ENCODE assay signal across 10 cellular contexts in the genomic region with DNA sequence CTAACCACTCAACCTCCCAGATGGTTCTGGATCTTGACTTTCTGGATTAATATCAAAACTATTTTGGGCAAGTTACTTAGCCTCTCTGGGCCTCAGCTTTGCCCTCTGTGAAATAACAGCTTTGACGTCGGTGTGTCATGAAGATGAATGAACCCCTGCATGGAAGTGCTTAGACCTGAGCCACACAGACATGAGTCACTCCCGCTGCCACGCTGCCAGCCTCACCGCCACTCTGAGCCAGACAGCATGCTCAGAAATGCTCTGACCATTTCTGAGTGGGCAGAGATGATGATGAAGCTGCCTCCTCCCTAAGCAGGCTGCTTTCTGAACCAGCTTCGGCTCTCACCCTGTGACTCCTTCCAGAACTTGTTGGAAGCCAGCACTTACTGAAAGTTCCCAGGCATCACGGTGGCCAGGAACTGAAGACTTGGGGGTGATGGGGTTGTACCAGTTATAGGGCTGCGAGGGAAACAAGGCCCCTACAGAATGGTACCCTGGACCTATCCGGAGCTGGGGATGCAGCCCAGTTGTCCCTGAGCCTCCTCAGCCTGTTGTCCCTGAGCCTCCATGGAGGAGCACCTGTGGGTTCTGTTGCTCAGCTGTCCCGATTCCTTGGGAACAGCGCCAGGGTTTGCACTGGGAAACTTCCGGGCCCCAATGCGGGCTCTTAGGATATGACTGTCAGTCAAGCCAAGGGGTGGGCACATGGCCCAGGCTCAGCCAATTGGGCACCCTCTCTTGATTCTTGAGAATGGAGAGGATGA. TPM values are rescaled to one million over a fixed set of nuclear protein-coding genes. Genes with fewer than 3 reads are reported as not detected.
DNase-seq lines count a peak whose midpoint lies in the region; ATAC-seq, FAIRE-seq and TF ChIP-seq lines count a peak whose summit lies in the region.
"Had no signal": no experiment of that assay in that cellular context is flagged by ENCODE, and none has a peak within 500 bp of the region (broad histone marks: within the 10 kb centered on the region; RNA-seq: fewer than 3 reads in every experiment).

No MANE protein-coding gene starts in this region.

- no peak overlapping the region for H3K27ac Mint-ChIP-seq in activated naive CD8-positive, alpha-beta T cell treated with anti-CD3 and anti-CD28 coated beads, Interleukin-2, amount 10 ng/mL, durations not matched to agents 7 days and 5 days
- no peak overlapping the region for H3K27ac Mint-ChIP-seq in stimulated activated memory B cell treated with anti-CD40 and anti-IgM and Interleukin-4, amounts not matched to agents 10 μg/mL and 1 μg/mL and 100 μg/mL, for 72 hours
- H3K27ac Mint-ChIP-seq: T-helper 1 cell treated with Interleukin-12 subunit alpha and Interleukin-12 subunit beta and Interleukin-4 antibody, amounts not matched to agents 30 μg/mL and 1 μg/mL, for 36 hours had no signal

- H3K36me3 ChIP-seq in kidney (ENCODE audit: control insufficient read depth in 1 of 2, insufficient read depth in 2 of 2, low read length in 2 of 2), result no peaks in the 10 kb centered on the region

- POLR2A ChIA-PET in activated naive CD8-positive, alpha-beta T cell treated with anti-CD3 and anti-CD28 coated beads, Interleukin-2, amount 10 ng/mL, durations not matched to agents 7 days and 5 days (lab: Charles Lee), result interaction anchor here (1.7 kb wide), 1 partner anchor 17 kb away, joined by 4 read pairs; no protein-coding TSS in a partner anchor

- no peak for TF ChIP-seq CTCF in kidney (IDR thresholded peaks at IDR 0.05; ENCODE audit: borderline replicate concordance, extremely low read depth, insufficient read depth)

- DNase-seq in stimulated activated naive CD4-positive, alpha-beta T cell treated with Interleukin-2 at 50 U/mL for 16 hours (lab: John Stamatoyannopoulos, UW), result peak; percentile 73
- no peak for DNase-seq in stimulated activated naive CD4-positive, alpha-beta T cell (lab: John Stamatoyannopoulos, UW)
- DNase-seq in activated naive CD8-positive, alpha-beta T cell treated with anti-CD3 and anti-CD28 coated beads, Interleukin-2, amount 10 ng/mL, durations not matched to agents 7 days and 5 days, result no peak
- DNase-seq in kidney tubule cell (ENCODE audit: low spot score), result peak; percentile 90
- DNase-seq in urothelium cell line (ENCODE audit: low spot score), result peak; percentile 75
- no peak for DNase-seq in kidney
- DNase-seq: naive thymus-derived CD8-positive, alpha-beta T cell had no signal

- H3K4me3 ChIP-seq in kidney (ENCODE audit: low read length in 2 of 2), result no peak overlapping the region

- ATAC-seq in activated naive CD8-positive, alpha-beta T cell treated with anti-CD3 and anti-CD28 coated beads, Interleukin-2, amount 10 ng/mL, durations not matched to agents 7 days and 5 days (ENCODE audit: low read depth), result peak; percentile 37
- no peak for ATAC-seq in HG03097 (IDR thresholded peaks at IDR 0.05; ENCODE audit: low FRiP score, unreplicated experiment)
- ATAC-seq in stimulated activated memory B cell treated with anti-CD40 and anti-IgM and Interleukin-4, amounts not matched to agents 10 μg/mL and 1 μg/mL and 100 μg/mL, for 72 hours, result no peak

- H3K27me3 Mint-ChIP-seq in activated naive CD8-positive, alpha-beta T cell treated with anti-CD3 and anti-CD28 coated beads, Interleukin-2, amount 10 ng/mL, durations not matched to agents 7 days and 5 days, result no peaks in the 10 kb centered on the region
- H3K27me3 Mint-ChIP-seq in stimulated activated memory B cell treated with anti-CD40 and anti-IgM and Interleukin-4, amounts not matched to agents 10 μg/mL and 1 μg/mL and 100 μg/mL, for 72 hours, result peaks cover 74% of the 10 kb centered on the region

- no peaks in the 10 kb centered on the region for H3K36me3 Mint-ChIP-seq in activated naive CD8-positive, alpha-beta T cell treated with anti-CD3 and anti-CD28 coated beads, Interleukin-2, amount 10 ng/mL, durations not matched to agents 7 days and 5 days
- no peaks in the 10 kb centered on the region for H3K36me3 Mint-ChIP-seq in stimulated activated memory B cell treated with anti-CD40 and anti-IgM and Interleukin-4, amounts not matched to agents 10 μg/mL and 1 μg/mL and 100 μg/mL, for 72 hours
- H3K36me3 Mint-ChIP-seq: naive thymus-derived CD8-positive, alpha-beta T cell had no signal

- no peak overlapping the region for H3K4me3 Mint-ChIP-seq in activated naive CD8-positive, alpha-beta T cell treated with anti-CD3 and anti-CD28 coated beads, Interleukin-2, amount 10 ng/mL, durations not matched to agents 7 days and 5 days
- H3K4me3 Mint-ChIP-seq in stimulated activated memory B cell treated with anti-CD40 and anti-IgM and Interleukin-4, amounts not matched to agents 10 μg/mL and 1 μg/mL and 100 μg/mL, for 72 hours, result no peak overlapping the region
- H3K4me3 Mint-ChIP-seq: naive thymus-derived CD8-positive, alpha-beta T cell; T-helper 1 cell treated with Interleukin-12 subunit alpha and Interleukin-12 subunit beta and Interleukin-4 antibody, amounts not matched to agents 30 μg/mL and 1 μg/mL, for 36 hours had no signal

- H3K4me1 ChIP-seq in kidney (ENCODE audit: control insufficient read depth in 1 of 2, insufficient read depth in 1 of 2, low read depth in 1 of 2, low read length in 2 of 2), result no peaks in the 10 kb centered on the region

- H3K4me1 Mint-ChIP-seq in activated naive CD8-positive, alpha-beta T cell treated with anti-CD3 and anti-CD28 coated beads, Interleukin-2, amount 10 ng/mL, durations not matched to agents 7 days and 5 days, result peaks cover 23% of the 10 kb centered on the region
- H3K4me1 Mint-ChIP-seq in stimulated activated memory B cell treated with anti-CD40 and anti-IgM and Interleukin-4, amounts not matched to agents 10 μg/mL and 1 μg/mL and 100 μg/mL, for 72 hours, result peaks cover 10% of the 10 kb centered on the region

- FAIRE-seq in urothelium cell line (lab: Jason Lieb, UNC) (no peak), kidney (lab: Jason Lieb, UNC) (no peak)

- H3K27ac ChIP-seq in kidney (ENCODE audit: low read depth in 2 of 2, low read length in 2 of 2), result no peak overlapping the region

- intact Hi-C loops in kidney (cut with DNase I), result loop anchor here (5.0 kb wide), 1 partner anchor 48 kb away; no protein-coding TSS in a partner anchor

- no peaks in the 10 kb centered on the region for H3K9me3 ChIP-seq in kidney (ENCODE audit: control insufficient read depth in 1 of 2, low read length in 2 of 2)

- H3K9ac ChIP-seq in kidney (ENCODE audit: low read length in 2 of 2), result no peak overlapping the region

- no peaks in the 10 kb centered on the region for H3K9me3 Mint-ChIP-seq in activated naive CD8-positive, alpha-beta T cell treated with anti-CD3 and anti-CD28 coated beads, Interleukin-2, amount 10 ng/mL, durations not matched to agents 7 days and 5 days
- peaks cover 3% of the 10 kb centered on the region for H3K9me3 Mint-ChIP-seq in stimulated activated memory B cell treated with anti-CD40 and anti-IgM and Interleukin-4, amounts not matched to agents 10 μg/mL and 1 μg/mL and 100 μg/mL, for 72 hours
- H3K9me3 Mint-ChIP-seq: naive thymus-derived CD8-positive, alpha-beta T cell; T-helper 1 cell treated with Interleukin-12 subunit alpha and Interleukin-12 subunit beta and Interleukin-4 antibody, amounts not matched to agents 30 μg/mL and 1 μg/mL, for 36 hours had no signal

RNA-seq across cellular contexts. Expression of a gene that starts 2.0 kb away (rescaled TPM):
- total RNA-seq in activated naive CD8-positive, alpha-beta T cell treated with anti-CD3 and anti-CD28 coated beads, Interleukin-2, amount 10 ng/mL, durations not matched to agents 7 days and 5 days, result under 1 TPM in 1 of 2 experiments, not detected in 1; 0.25 TPM
- total RNA-seq in kidney, result not detected
- not detected for polyA plus RNA-seq in kidney (ENCODE audit: insufficient read depth, low read depth, low replicate concordance)
- total RNA-seq: naive thymus-derived CD8-positive, alpha-beta T cell had no signal
- polyA plus RNA-seq: naive thymus-derived CD8-positive, alpha-beta T cell had no signal

RNA-seq across cellular contexts. Expression of a gene that starts 18.7 kb away (rescaled TPM):
- 10 to 100 TPM; 21.3 to 24.0 TPM for total RNA-seq in activated naive CD8-positive, alpha-beta T cell treated with anti-CD3 and anti-CD28 coated beads, Interleukin-2, amount 10 ng/mL, durations not matched to agents 7 days and 5 days
- total RNA-seq in kidney, result 3.7 TPM
- 0.97 TPM for polyA plus RNA-seq in kidney (ENCODE audit: insufficient read depth, low read depth, low replicate concordance)

RNA-seq across cellular contexts. Expression of a gene that starts 31.0 kb away (rescaled TPM):
- total RNA-seq in activated naive CD8-positive, alpha-beta T cell treated with anti-CD3 and anti-CD28 coated beads, Interleukin-2, amount 10 ng/mL, durations not matched to agents 7 days and 5 days, result under 1 TPM; 0.47 to 0.60 TPM
- total RNA-seq in kidney, result 1.1 TPM
- 1.6 TPM for polyA plus RNA-seq in kidney (ENCODE audit: insufficient read depth, low read depth, low replicate concordance)

Comparison
In these comparisons a context has a peak if more than half of its experiments do, and no peak if none do; other contexts are left out.
1. DNase-seq: peak in stimulated activated naive CD4-positive, alpha-beta T cell treated with Interleukin-2 at 50 U/mL for 16 hours (single experiment), kidney tubule cell (single experiment) and urothelium cell line (single experiment); none in stimulated activated naive CD4-positive, alpha-beta T cell (0 of 6), activated naive CD8-positive, alpha-beta T cell treated with anti-CD3 and anti-CD28 coated beads, Interleukin-2, amount 10 ng/mL, durations not matched to agents 7 days and 5 days (single experiment) and kidney (single experiment).